Comparison of ENCODE assay signal across 8 cellular contexts in genomic region chr2:37377187-37377532, GRCh38. TPM values are rescaled to one million over a fixed set of nuclear protein-coding genes. Genes with fewer than 3 reads are reported as not detected.
DNase-seq lines count a peak whose midpoint lies in the region; ATAC-seq and TF ChIP-seq lines count a peak whose summit lies in the region.

No MANE protein-coding gene starts in this region.

- DNase-seq in activated CD8-positive, alpha-beta memory T cell treated with anti-CD3 and anti-CD28 coated beads, Interleukin-2, amount 10 ng/mL, durations not matched to agents 7 days and 5 days: peak; percentile 63
- no peak for DNase-seq in activated CD8-positive, alpha-beta memory T cell treated with anti-CD3 and anti-CD28 coated beads, Interleukin-2, amount 50 U/mL, for 4 hours
- DNase-seq in astrocyte of the hippocampus (ENCODE audit: low read depth, low spot score) (peak; percentile 84), NCI-H226 (no peak), hippocampal formation (lab: John Stamatoyannopoulos, UW) (no peak), coronary artery (ENCODE audit: low spot score) (no peak)
- DNase-seq in stimulated activated naive CD4-positive, alpha-beta T cell treated with Interleukin-2 at 50 U/mL for 16 hours (lab: John Stamatoyannopoulos, UW): peak; percentile 9

- H3K4me3 Mint-ChIP-seq in activated CD8-positive, alpha-beta memory T cell treated with anti-CD3 and anti-CD28 coated beads, Interleukin-2, amount 10 ng/mL, durations not matched to agents 7 days and 5 days: peak overlapping the region; percentile 45

- no peaks in the 10 kb centered on the region for H3K9me3 Mint-ChIP-seq in activated CD8-positive, alpha-beta memory T cell treated with anti-CD3 and anti-CD28 coated beads, Interleukin-2, amount 10 ng/mL, durations not matched to agents 7 days and 5 days (ENCODE audit: low read depth)

- peak; percentile 72 for ATAC-seq in activated CD8-positive, alpha-beta memory T cell treated with anti-CD3 and anti-CD28 coated beads, Interleukin-2, amount 10 ng/mL, durations not matched to agents 7 days and 5 days
- peak; percentile 47 for ATAC-seq in HG03442 (IDR thresholded peaks at IDR 0.05; ENCODE audit: unreplicated experiment)

- peaks cover 7% of the 10 kb centered on the region for H3K36me3 Mint-ChIP-seq in activated CD8-positive, alpha-beta memory T cell treated with anti-CD3 and anti-CD28 coated beads, Interleukin-2, amount 10 ng/mL, durations not matched to agents 7 days and 5 days

- no peak overlapping the region for H3K4me3 ChIP-seq in coronary artery

- peaks cover 60% of the 10 kb centered on the region for H3K27me3 Mint-ChIP-seq in activated CD8-positive, alpha-beta memory T cell treated with anti-CD3 and anti-CD28 coated beads, Interleukin-2, amount 10 ng/mL, durations not matched to agents 7 days and 5 days

- no peak for TF ChIP-seq CTCF in coronary artery (IDR thresholded peaks at IDR 0.05)

- no peak overlapping the region for H3K27ac ChIP-seq in coronary artery

- H3K27ac Mint-ChIP-seq in activated CD8-positive, alpha-beta memory T cell treated with anti-CD3 and anti-CD28 coated beads, Interleukin-2, amount 10 ng/mL, durations not matched to agents 7 days and 5 days: no peak overlapping the region

- H3K4me1 Mint-ChIP-seq in activated CD8-positive, alpha-beta memory T cell treated with anti-CD3 and anti-CD28 coated beads, Interleukin-2, amount 10 ng/mL, durations not matched to agents 7 days and 5 days: peaks cover 27% of the 10 kb centered on the region

- CTCF ChIA-PET in activated CD8-positive, alpha-beta memory T cell treated with anti-CD3 and anti-CD28 coated beads, Interleukin-2, amount 10 ng/mL, durations not matched to agents 7 days and 5 days (lab: Charles Lee): interaction anchor here (0.7 to 5.1 kb wide), 5 partner anchors 19 to 547 kb away, joined by 3 to 25 read pairs (median 3); no protein-coding TSS in a partner anchor

RNA-seq across cellular contexts. Expression of gene QPCT, which starts 32.7 kb away (rescaled TPM):
- 1 to 10 TPM in 1 of 2 experiments, not detected in 1; 1.9 TPM for total RNA-seq in activated CD8-positive, alpha-beta memory T cell treated with anti-CD3 and anti-CD28 coated beads, Interleukin-2, amount 10 ng/mL, durations not matched to agents 7 days and 5 days

RNA-seq across cellular contexts. Expression of gene PRKD3, which starts 52.5 kb away (rescaled TPM):
- total RNA-seq in activated CD8-positive, alpha-beta memory T cell treated with anti-CD3 and anti-CD28 coated beads, Interleukin-2, amount 10 ng/mL, durations not matched to agents 7 days and 5 days: 10 to 100 TPM; 26.0 to 39.6 TPM

Comparison
In these comparisons a context has a peak if more than half of its experiments do, and no peak if none do; other contexts are left out.
1. DNase-seq: peak in activated CD8-positive, alpha-beta memory T cell treated with anti-CD3 and anti-CD28 coated beads, Interleukin-2, amount 10 ng/mL, durations not matched to agents 7 days and 5 days (single experiment), astrocyte of the hippocampus (single experiment) and stimulated activated naive CD4-positive, alpha-beta T cell treated with Interleukin-2 at 50 U/mL for 16 hours (single experiment); none in activated CD8-positive, alpha-beta memory T cell treated with anti-CD3 and anti-CD28 coated beads, Interleukin-2, amount 50 U/mL, for 4 hours (single experiment), NCI-H226 (single experiment), hippocampal formation (0 of 2) and coronary artery (single experiment).